In the genomic region with DNA sequence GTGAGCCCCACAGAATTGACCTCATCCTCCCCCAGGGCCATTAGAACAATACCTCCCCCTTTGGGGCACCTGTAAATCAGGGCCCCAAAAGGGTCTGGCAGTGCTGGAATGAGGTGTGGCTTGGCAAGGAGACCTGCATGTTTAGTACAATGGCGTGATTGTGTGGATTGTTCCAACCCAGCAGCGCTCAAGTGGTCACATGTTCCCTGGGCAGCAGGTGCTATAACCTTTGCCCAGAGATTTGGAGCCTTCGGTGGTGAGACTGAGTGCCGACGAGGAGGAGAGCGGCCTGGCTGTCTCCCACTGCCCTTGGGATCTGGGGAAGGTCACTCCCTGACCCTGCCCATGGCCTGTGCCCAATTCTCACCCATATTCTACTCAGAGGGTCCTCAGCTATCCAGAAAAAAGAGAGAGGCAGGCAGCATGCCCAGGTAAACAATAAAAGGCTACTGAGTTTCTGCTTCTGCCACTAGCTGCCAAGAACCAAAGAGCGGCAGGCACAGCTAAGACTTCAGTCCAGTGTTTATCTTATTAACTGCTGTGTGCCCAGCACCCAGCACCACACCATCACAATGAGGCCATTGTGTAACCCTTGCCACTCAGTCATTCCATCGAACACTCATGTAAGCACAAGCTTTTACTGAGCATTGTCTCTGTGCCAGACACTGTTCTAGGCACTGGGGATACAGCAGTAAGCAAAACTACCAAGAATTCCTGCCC, we compare ENCODE assay signal across 5 cellular contexts. TPM values are rescaled to one million over a fixed set of nuclear protein-coding genes. Genes with fewer than 3 reads are reported as not detected.
"Had no signal": no experiment of that assay in that cellular context is flagged by ENCODE, and none has a peak within 500 bp of the region (broad histone marks: within the 10 kb centered on the region; RNA-seq: fewer than 3 reads in every experiment).

No MANE protein-coding gene starts in this region.

RNA-seq across cellular contexts. Expression of gene TRIM43B, which starts 54.6 kb away (rescaled TPM):
- total RNA-seq: HT-29, K562, M059J, SJSA1 had no signal
- polyA plus RNA-seq: IgD-negative memory B cell, K562 had no signal
